In the genomic region with DNA sequence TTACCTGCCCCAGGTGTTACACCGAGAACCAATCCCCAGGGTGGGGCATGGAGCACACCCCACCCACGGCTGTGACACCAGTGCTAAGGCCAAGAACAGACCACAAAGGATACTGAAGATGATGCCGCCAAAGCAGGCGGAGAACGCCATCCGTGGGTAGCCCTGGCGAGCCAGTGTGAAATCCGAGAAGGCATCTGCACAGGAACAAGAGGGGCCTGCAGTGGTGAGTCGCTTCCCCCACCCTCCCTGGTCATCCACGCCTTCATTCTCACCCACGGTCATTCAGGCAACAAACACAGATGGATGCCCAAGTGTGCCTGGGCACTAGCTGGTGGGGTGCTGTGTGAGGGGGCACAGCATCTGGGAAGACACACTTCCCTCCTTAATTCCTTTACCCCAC, we compare ENCODE assay signal across 2 cellular contexts.
TF ChIP-seq lines count a peak whose summit lies in the region.

No MANE protein-coding gene starts in this region.

TF ChIP-seq in SK-N-SH treated with all-trans-retinoic acid at 6 μM for 48 hours, 23 proteins besides CTCF, POLR2A, EP300 and RAD21:
- TF ChIP-seq ARNTL (CRISPR knock-in tag; IDR thresholded peaks at IDR 0.05; ENCODE audit: borderline replicate concordance, low read depth), result no peak

TF ChIP-seq in SK-N-SH, 30 proteins besides CTCF, POLR2A, EP300 and RAD21:
- TF ChIP-seq TAF1 (IDR thresholded peaks at IDR 0.05; ENCODE audit: borderline replicate concordance, low read depth, low read length) (no peak), MEF2A (IDR thresholded peaks at IDR 0.05; ENCODE audit: borderline replicate concordance, low read depth) (no peak), GATA2 (CRISPR knock-in tag; IDR thresholded peaks at IDR 0.05) (no peak), RXRA (IDR thresholded peaks at IDR 0.05; ENCODE audit: borderline replicate concordance, low read depth) (no peak), JUND (IDR thresholded peaks at IDR 0.05) (no peak), ELF1 (IDR thresholded peaks at IDR 0.05) (no peak), NFIC (IDR thresholded peaks at IDR 0.05; ENCODE audit: borderline replicate concordance) (no peak), NRF1 (IDR thresholded peaks at IDR 0.05; ENCODE audit: low read depth, low read length) (no peak), FOXJ3 (CRISPR knock-in tag; IDR thresholded peaks at IDR 0.05) (no peak), FOSL2 (IDR thresholded peaks at IDR 0.05; ENCODE audit: borderline replicate concordance, low read depth) (no peak), SIN3A (IDR thresholded peaks at IDR 0.05; ENCODE audit: borderline replicate concordance, low read depth, low read length) (no peak), FOXM1 (IDR thresholded peaks at IDR 0.05; ENCODE audit: low read depth) (no peak), POLR2AphosphoS5 (IDR thresholded peaks at IDR 0.05; ENCODE audit: low read depth, low read length) (no peak), MXI1 (IDR thresholded peaks at IDR 0.05; ENCODE audit: low read depth, low read length) (no peak)
- TF ChIP-seq, protein P1, sequence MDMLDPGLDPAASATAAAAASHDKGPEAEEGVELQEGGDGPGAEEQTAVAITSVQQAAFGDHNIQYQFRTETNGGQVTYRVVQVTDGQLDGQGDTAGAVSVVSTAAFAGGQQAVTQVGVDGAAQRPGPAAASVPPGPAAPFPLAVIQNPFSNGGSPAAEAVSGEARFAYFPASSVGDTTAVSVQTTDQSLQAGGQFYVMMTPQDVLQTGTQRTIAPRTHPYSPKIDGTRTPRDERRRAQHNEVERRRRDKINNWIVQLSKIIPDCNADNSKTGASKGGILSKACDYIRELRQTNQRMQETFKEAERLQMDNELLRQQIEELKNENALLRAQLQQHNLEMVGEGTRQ (IDR thresholded peaks at IDR 0.05; ENCODE audit: borderline replicate concordance, low read depth, low read length), result no peak
- TF ChIP-seq, protein P2, sequence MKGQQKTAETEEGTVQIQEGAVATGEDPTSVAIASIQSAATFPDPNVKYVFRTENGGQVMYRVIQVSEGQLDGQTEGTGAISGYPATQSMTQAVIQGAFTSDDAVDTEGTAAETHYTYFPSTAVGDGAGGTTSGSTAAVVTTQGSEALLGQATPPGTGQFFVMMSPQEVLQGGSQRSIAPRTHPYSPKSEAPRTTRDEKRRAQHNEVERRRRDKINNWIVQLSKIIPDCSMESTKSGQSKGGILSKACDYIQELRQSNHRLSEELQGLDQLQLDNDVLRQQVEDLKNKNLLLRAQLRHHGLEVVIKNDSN (IDR thresholded peaks at IDR 0.05; ENCODE audit: borderline replicate concordance, low read depth), result no peak
